Comparison of ENCODE assay signal across 3 cellular contexts in the genomic region with DNA sequence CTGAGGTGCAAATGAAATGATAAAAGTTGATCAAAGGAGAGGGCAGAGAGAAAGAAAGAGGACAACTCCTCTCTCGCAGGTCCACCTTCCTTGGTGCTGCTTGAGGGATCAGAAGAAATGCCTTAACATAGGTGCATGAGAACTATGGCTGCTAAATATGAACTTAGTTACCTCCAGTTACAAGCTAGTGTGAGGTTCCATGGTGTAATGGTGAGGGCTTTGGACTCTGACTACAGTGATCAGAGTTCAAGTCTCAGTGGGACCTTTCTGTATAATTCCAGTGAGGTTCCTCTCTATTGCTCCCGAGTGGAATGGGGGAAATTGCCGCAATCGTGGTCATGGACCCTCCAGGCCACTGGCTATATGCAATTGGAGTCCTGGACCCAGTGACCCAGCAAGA.
"Had no signal": no experiment of that assay in that cellular context is flagged by ENCODE, and none has a peak within 500 bp of the region (broad histone marks: within the 10 kb centered on the region; RNA-seq: fewer than 3 reads in every experiment).

No MANE protein-coding gene starts in this region.

- DNase-seq: H9, HCEC 1CT had no signal

- H3K4me3 ChIP-seq: GM23338 had no signal
